23 cellular contexts compared by ENCODE assay signal in the genomic region with DNA sequence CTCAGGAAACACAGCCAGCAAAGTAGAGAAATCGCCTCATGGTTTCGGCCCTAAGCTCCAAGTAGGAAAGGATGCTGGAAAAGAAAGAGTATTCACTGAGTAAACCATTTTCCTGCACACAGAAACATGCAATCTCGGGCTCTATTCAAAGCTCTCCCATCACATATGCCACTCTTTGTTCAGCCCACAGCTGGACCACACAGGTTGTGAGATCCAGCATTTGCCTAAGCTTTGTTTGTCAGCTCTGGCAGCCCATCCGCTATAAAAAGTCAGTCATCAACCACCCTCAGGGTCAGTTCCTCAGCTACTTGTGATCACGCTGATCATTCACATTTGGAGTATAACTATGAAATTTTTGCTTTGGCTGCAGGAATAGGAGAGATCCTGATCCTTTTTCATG.
"Had no signal": no experiment of that assay in that cellular context is flagged by ENCODE, and none has a peak within 500 bp of the region (broad histone marks: within the 10 kb centered on the region; RNA-seq: fewer than 3 reads in every experiment).

No MANE protein-coding gene starts in this region.

- H3K4me3 Mint-ChIP-seq: activated CD8-positive, alpha-beta T cell treated with anti-CD3 and anti-CD28 coated beads, Interleukin-2, amount 10 ng/mL, durations not matched to agents 7 days and 5 days; activated naive CD8-positive, alpha-beta T cell treated with anti-CD3 and anti-CD28 coated beads, Interleukin-2, amount 50 U/mL, for 24 hours; activated T-helper 1 cell treated with anti-CD3 and anti-CD28 coated beads, Interleukin-12 subunit alpha, Interleukin-12 subunit beta, Interleukin-2, Interleukin-4 antibody, amounts not matched to agents 30 ng/mL and 10 ng/mL and 1 ng/mL, durations not matched to agents 14 hours and 24 hours and 36 hours; nephron progenitor cell; T-cell; T-helper 2 cell treated with Interferon-gamma antibody and Interleukin-4, amounts not matched to agents 5 μg/mL and 100 μg/mL, for 36 hours had no signal

- DNase-seq: activated CD4-positive, alpha-beta T cell treated with anti-CD3 and anti-CD28 coated beads, Interleukin-2, amount 50 U/mL, for 1 hour; activated CD4-positive, CD25-positive, alpha-beta regulatory T cell treated with anti-CD3 and anti-CD28 coated beads, Interleukin-2, amount 50 U/mL, for 72 hours; activated CD8-positive, alpha-beta T cell treated with anti-CD3 and anti-CD28 coated beads, Interleukin-2, amount 10 ng/mL, durations not matched to agents 7 days and 5 days; activated gamma-delta T cell; activated naive CD4-positive, alpha-beta T cell treated with anti-CD3 and anti-CD28 coated beads, Interleukin-2, amount 50 U/mL, for 16 hours; activated naive CD8-positive, alpha-beta T cell treated with anti-CD3 and anti-CD28 coated beads, Interleukin-2, amount 50 U/mL, for 24 hours; body of pancreas; effector CD4-positive, alpha-beta T cell; hypothalamus; kidney; lower lobe of right lung; mesendoderm; mucosa of descending colon; nephron progenitor cell; stimulated activated CD4-positive, alpha-beta T cell treated with anti-CD3 and anti-CD28 coated beads, Interleukin-2, amount 100 ng/mL, for 48 hours; stimulated activated naive CD4-positive, alpha-beta T cell treated with Interleukin-2 at 50 U/mL for 16 hours; T-cell; upper lobe of left lung had no signal

- H3K27ac ChIP-seq: body of pancreas, lower lobe of right lung, upper lobe of left lung, VCaP had no signal

- ATAC-seq: activated CD8-positive, alpha-beta T cell treated with anti-CD3 and anti-CD28 coated beads, Interleukin-2, amount 10 ng/mL, durations not matched to agents 7 days and 5 days; activated naive CD8-positive, alpha-beta T cell treated with anti-CD3 and anti-CD28 coated beads, Interleukin-2, amount 50 U/mL, for 24 hours; body of pancreas; lower lobe of right lung; mucosa of descending colon; T-cell had no signal

- H3K9me3 ChIP-seq: body of pancreas, lower lobe of right lung, mucosa of descending colon, upper lobe of left lung had no signal

- H3K4me1 Mint-ChIP-seq: activated naive CD8-positive, alpha-beta T cell treated with anti-CD3 and anti-CD28 coated beads, Interleukin-2, amount 50 U/mL, for 24 hours; nephron progenitor cell; T-cell had no signal

- H3K36me3 ChIP-seq: lower lobe of right lung, upper lobe of left lung had no signal

- H3K27me3 ChIP-seq: body of pancreas, upper lobe of left lung had no signal

- H3K9me3 Mint-ChIP-seq: activated T-helper 1 cell treated with anti-CD3 and anti-CD28 coated beads, Interleukin-12 subunit alpha, Interleukin-12 subunit beta, Interleukin-2, Interleukin-4 antibody, amounts not matched to agents 30 ng/mL and 10 ng/mL and 1 ng/mL, durations not matched to agents 14 hours and 24 hours and 36 hours; T-cell; T-helper 2 cell treated with Interferon-gamma antibody and Interleukin-4, amounts not matched to agents 5 μg/mL and 100 μg/mL, for 36 hours had no signal

- FAIRE-seq: frontal cortex, kidney had no signal

- H3K4me1 ChIP-seq: body of pancreas, lower lobe of right lung, upper lobe of left lung had no signal

- H3K36me3 Mint-ChIP-seq: T-cell had no signal

- H3K4me3 ChIP-seq: body of pancreas, lower lobe of right lung, mucosa of descending colon, upper lobe of left lung had no signal

- H3K27ac Mint-ChIP-seq: activated CD8-positive, alpha-beta T cell treated with anti-CD3 and anti-CD28 coated beads, Interleukin-2, amount 10 ng/mL, durations not matched to agents 7 days and 5 days; activated naive CD8-positive, alpha-beta T cell treated with anti-CD3 and anti-CD28 coated beads, Interleukin-2, amount 50 U/mL, for 24 hours; activated T-helper 1 cell treated with anti-CD3 and anti-CD28 coated beads, Interleukin-12 subunit alpha, Interleukin-12 subunit beta, Interleukin-2, Interleukin-4 antibody, amounts not matched to agents 30 ng/mL and 10 ng/mL and 1 ng/mL, durations not matched to agents 14 hours and 24 hours and 36 hours; progenitor cell of endocrine pancreas; T-cell; T-helper 2 cell treated with Interferon-gamma antibody and Interleukin-4, amounts not matched to agents 5 μg/mL and 100 μg/mL, for 36 hours had no signal
